Comparison of ENCODE assay signal across 8 cellular contexts in the genomic region with DNA sequence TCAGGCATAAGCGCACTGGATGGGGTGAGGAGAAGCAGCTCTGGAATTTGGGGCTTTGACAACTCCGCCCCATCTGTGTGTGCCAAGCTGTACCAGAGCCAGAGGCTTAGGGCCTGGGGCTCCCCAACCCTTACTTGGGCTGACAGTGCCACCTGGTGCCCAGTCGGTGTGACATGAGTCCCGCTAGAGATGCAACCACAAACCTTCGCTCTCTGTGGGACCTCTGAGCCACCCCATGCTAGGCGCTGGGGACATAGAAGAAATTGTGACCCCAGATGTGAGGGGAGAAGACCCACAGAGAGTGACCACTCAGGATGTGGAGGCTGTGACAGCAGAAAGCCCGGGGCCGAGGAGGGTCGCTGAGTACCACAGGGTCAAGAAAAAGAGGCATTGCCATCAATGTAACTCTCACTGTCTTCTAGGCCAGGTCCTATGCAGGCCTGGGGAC. TPM values are rescaled to one million over a fixed set of nuclear protein-coding genes. Genes with fewer than 3 reads are reported as not detected.
A peak's percentile ranks its signal among the peaks of the same experiment; 100 is the strongest.
DNase-seq lines count a peak whose midpoint lies in the region; ATAC-seq and TF ChIP-seq lines count a peak whose summit lies in the region.

No MANE protein-coding gene starts in this region.

- H2AFZ ChIP-seq in PC-9 (no peak overlapping the region), neural progenitor cell (replicated peaks) (no peak overlapping the region)

- no peak overlapping the region for H3K4me2 ChIP-seq in PC-9
- no peak overlapping the region for H3K4me2 ChIP-seq in neural progenitor cell

- ATAC-seq in GM18907 (IDR thresholded peaks at IDR 0.05; ENCODE audit: unreplicated experiment): peak; percentile 78
- peak; percentile 99 for ATAC-seq in activated T-cell treated with anti-CD3 and anti-CD28 coated beads, Interleukin-2, amount 50 U/mL, for 4 hours
- ATAC-seq in stimulated activated naive CD8-positive, alpha-beta T cell treated with anti-CD3 and anti-CD28 coated beads, Interleukin-15, Interleukin-2, amounts not matched to agents 100 U/mL and 50 U/mL, for 24 hours: peak; percentile 95

- H3K4me3 ChIP-seq in PC-9 (no peak overlapping the region), fibroblast of mammary gland (ENCODE audit: control insufficient read depth, low read depth, low read length) (no peak overlapping the region), neural progenitor cell (no peak overlapping the region)

- TF ChIP-seq CTCF in AG09319 (IDR thresholded peaks at IDR 0.05; ENCODE audit: low read depth, low read length): peak; percentile 81
- TF ChIP-seq CTCF in PC-9 (conservative IDR thresholded peaks at IDR 0.05): peak; percentile 93
- peak; percentile 73 for TF ChIP-seq CTCF in fibroblast of mammary gland (conservative IDR thresholded peaks at IDR 0.05; ENCODE audit: control insufficient read depth, insufficient read depth, low read depth, low read length)
- peak; percentile 87 for TF ChIP-seq CTCF in neural progenitor cell (IDR thresholded peaks at IDR 0.05)

- CTCF ChIA-PET in PC-9 (lab: Charles Lee): interaction anchor here (0.5 to 4.2 kb wide), 20 partner anchors 8 to 707 kb away, joined by 3 to 22 read pairs (median 4); no protein-coding TSS in a partner anchor

- H4K20me1 ChIP-seq in PC-9 (ENCODE audit: insufficient read depth) (no peaks in the 10 kb centered on the region), neural progenitor cell (ENCODE audit: low read depth) (no peaks in the 10 kb centered on the region)

- BruUV-seq in PC-9 (replicated peaks; lab: Mats Ljungman, UMichigan): no TSS peak

- H3K27ac ChIP-seq in PC-9 (no peak overlapping the region), neural progenitor cell (no peak overlapping the region)

- H3K4me1 Mint-ChIP-seq in activated T-cell treated with anti-CD3 and anti-CD28 coated beads, Interleukin-2, amount 50 U/mL, for 4 hours (ENCODE audit: low read depth): peaks cover 9% of the 10 kb centered on the region
- no peaks in the 10 kb centered on the region for H3K4me1 Mint-ChIP-seq in neural progenitor cell

- H3F3A ChIP-seq in PC-9 (ENCODE audit: insufficient read depth, low read depth) (peaks cover 10% of the 10 kb centered on the region; the same call in 1 of the 2 replicates), neural progenitor cell (ENCODE audit: low read depth) (no peaks in the 10 kb centered on the region)

- H3K79me2 ChIP-seq in PC-9 (ENCODE audit: low read depth) (no peaks in the 10 kb centered on the region), neural progenitor cell (ENCODE audit: low read depth) (no peaks in the 10 kb centered on the region)

- H3K36me3 Mint-ChIP-seq in activated T-cell treated with anti-CD3 and anti-CD28 coated beads, Interleukin-2, amount 50 U/mL, for 4 hours (ENCODE audit: insufficient read depth): no peaks in the 10 kb centered on the region
- H3K36me3 Mint-ChIP-seq in neural progenitor cell: no peaks in the 10 kb centered on the region

- DNase-seq in AG09319 (ENCODE audit: extremely low read depth, low read depth) (peak; percentile 77), HPDE6-E6E7 (ENCODE audit: extremely low spot score) (peak; percentile 86), PC-9 (peak; percentile 69 to 84), fibroblast of mammary gland (ENCODE audit: low read depth) (peak; percentile 77), neural progenitor cell (ENCODE audit: low spot score) (peak; percentile 90)
- DNase-seq in activated T-cell treated with anti-CD3 and anti-CD28 coated beads, Interleukin-2, amount 50 U/mL, for 4 hours: peak; percentile 75
- peak; percentile 79 for DNase-seq in stimulated activated naive CD8-positive, alpha-beta T cell treated with anti-CD3 and anti-CD28 coated beads, Interleukin-15, Interleukin-2, amounts not matched to agents 100 U/mL and 50 U/mL, for 24 hours

- peaks cover 5% of the 10 kb centered on the region; the same call in 1 of the 2 replicates for H3K9me3 ChIP-seq in PC-9 (ENCODE audit: insufficient read depth, low read depth)
- H3K9me3 ChIP-seq in neural progenitor cell (ENCODE audit: low read depth): no peaks in the 10 kb centered on the region

- H3K9ac ChIP-seq in neural progenitor cell: no peak overlapping the region

- H3K9me3 Mint-ChIP-seq in activated T-cell treated with anti-CD3 and anti-CD28 coated beads, Interleukin-2, amount 50 U/mL, for 4 hours: no peaks in the 10 kb centered on the region
- no peaks in the 10 kb centered on the region for H3K9me3 Mint-ChIP-seq in neural progenitor cell

- intact Hi-C loops in PC-9 (cut with micrococcal nuclease; ENCODE audit: unreplicated experiment): loop anchor here (1.0 to 2.0 kb wide), 7 partner anchors 35 to 707 kb away; a partner anchor contains a TSS

- H3K27me3 ChIP-seq in PC-9 (ENCODE audit: insufficient read depth, low read depth) (no peaks in the 10 kb centered on the region), neural progenitor cell (no peaks in the 10 kb centered on the region)

- no peaks in the 10 kb centered on the region for H3K9me2 ChIP-seq in PC-9 (ENCODE audit: insufficient read depth)

- no peak overlapping the region for H3K4me3 Mint-ChIP-seq in activated T-cell treated with anti-CD3 and anti-CD28 coated beads, Interleukin-2, amount 50 U/mL, for 4 hours
- no peak overlapping the region for H3K4me3 Mint-ChIP-seq in neural progenitor cell

- H3K27ac Mint-ChIP-seq in neural progenitor cell: no peak overlapping the region

- no peaks in the 10 kb centered on the region for H3K27me3 Mint-ChIP-seq in activated T-cell treated with anti-CD3 and anti-CD28 coated beads, Interleukin-2, amount 50 U/mL, for 4 hours (ENCODE audit: low read depth)
- H3K27me3 Mint-ChIP-seq in neural progenitor cell (ENCODE audit: insufficient read depth, low read depth): peaks cover 10% of the 10 kb centered on the region

- POLR2A ChIA-PET in PC-9 (lab: Charles Lee; ENCODE audit: unreplicated experiment): interaction anchor here (0.6 kb wide), 1 partner anchor 24 kb away, joined by 8 read pairs; no protein-coding TSS in a partner anchor

- H3K4me1 ChIP-seq in PC-9 (replicated peaks; ENCODE audit: insufficient read depth) (peaks cover 22% of the 10 kb centered on the region), neural progenitor cell (no peaks in the 10 kb centered on the region)

- H3K36me3 ChIP-seq in PC-9 (ENCODE audit: low read depth) (no peaks in the 10 kb centered on the region), neural progenitor cell (no peaks in the 10 kb centered on the region)

RNA-seq across cellular contexts. Expression of a gene that starts 36.0 kb away (rescaled TPM):
- total RNA-seq in PC-9 (2021) (20.5 and 22.6 TPM in 2 replicates), neural progenitor cell (ENCODE audit: low replicate concordance) (15.6 and 22.2 TPM in 2 replicates)
- 10 to 100 TPM; 16.3 to 25.0 (median 20.3) TPM for total RNA-seq in activated T-cell treated with anti-CD3 and anti-CD28 coated beads, Interleukin-2, amount 50 U/mL, for 4 hours

RNA-seq across cellular contexts. Expression of a gene that starts 40.0 kb away (rescaled TPM):
- total RNA-seq in PC-9 (2021) (19.8 and 22.5 TPM in 2 replicates), neural progenitor cell (ENCODE audit: low replicate concordance) (0.45 and 0.84 TPM in 2 replicates)
- not detected for total RNA-seq in activated T-cell treated with anti-CD3 and anti-CD28 coated beads, Interleukin-2, amount 50 U/mL, for 4 hours

Comparison
In these comparisons a context has a peak if more than half of its experiments do, and no peak if none do; other contexts are left out.
1. RNA of a gene that starts 40.0 kb away (total RNA-seq): 19.8 to 22.5 TPM in PC-9; 0.45 to 0.84 TPM in neural progenitor cell and not detected in activated T-cell treated with anti-CD3 and anti-CD28 coated beads, Interleukin-2, amount 50 U/mL, for 4 hours; every median in the first group is over 10 times any median in the second.
2. Peak in every context shown above with its lines, with median percentiles within 50 percentile points of each other: DNase-seq, CTCF ChIP-seq and ATAC-seq.